In genomic region chr1:116504308-116505156, GRCh38 we compare ENCODE assay signal across 8 cellular contexts.
A peak's percentile ranks its signal among the peaks of the same experiment; 100 is the strongest.
DNase-seq lines count a peak whose midpoint lies in the region; ATAC-seq, FAIRE-seq and TF ChIP-seq lines count a peak whose summit lies in the region.

No MANE protein-coding gene starts in this region.

- H3K79me2 ChIP-seq in DND-41 (ENCODE audit: insufficient read depth, low read length) (no peaks in the 10 kb centered on the region), endothelial cell of umbilical vein (ENCODE audit: control insufficient read depth, insufficient read depth, low read length) (no peaks in the 10 kb centered on the region)

- no CpG with 5 or more reads among the region's 8 CpGs for WGBS in neuronal stem cell (ENCODE audit: extremely low coverage in 2 of 2, insufficient read length in 2 of 2, insufficient replicate concordance in 1 of 2), 2 donors

- TF ChIP-seq CTCF in DND-41 (IDR thresholded peaks at IDR 0.05; ENCODE audit: borderline replicate concordance, extremely low read depth, low read length, poor library complexity, severe bottlenecking) = no peak
- no peak for TF ChIP-seq CTCF in endothelial cell of umbilical vein (IDR thresholded peaks at IDR 0.05; ENCODE audit: extremely low read depth in 1 of 2, insufficient read depth in 1 of 2, low read depth in 1 of 2, low read length in 2 of 2)

- no peak overlapping the region for H3K18ac ChIP-seq in neuronal stem cell (ENCODE audit: low read length)

- no peak overlapping the region for H3K14ac ChIP-seq in neuronal stem cell (ENCODE audit: low read length)

- DNase-seq in DND-41 (peak; percentile 92), LHCN-M2 (ENCODE audit: low read depth) (peak; percentile 82), endothelial cell of umbilical vein (ENCODE audit: low read depth, low spot score) (no peak), posterior cingulate gyrus (peak in 6 of 10 donors; percentile 27 to 88 (median 51)), urothelium cell line (ENCODE audit: low spot score) (peak; percentile 86), neuronal stem cell (ENCODE audit: low spot score) (no peak)
- peak; percentile 75 to 82 for DNase-seq in activated CD4-positive, alpha-beta T cell treated with anti-CD3 and anti-CD28 coated beads, Interleukin-2, amount 50 U/mL, for 48 hours

- H3K9ac ChIP-seq in DND-41 (ENCODE audit: low read depth, low read length) (peak overlapping the region; percentile 49), endothelial cell of umbilical vein (replicated peaks; ENCODE audit: extremely low read depth, insufficient read depth, low read length) (no peak overlapping the region), neuronal stem cell (ENCODE audit: low read depth, low read length, poor library complexity) (no peak overlapping the region)

- no peak for TF ChIP-seq POLR2A in endothelial cell of umbilical vein (IDR thresholded peaks at IDR 0.05; ENCODE audit: low read depth, low read length)

- POLR2A ChIA-PET in endothelial cell of umbilical vein (lab: Charles Lee) = no interaction called here

- ATAC-seq in DND-41 (ENCODE audit: insufficient read depth, low read depth) (peak; percentile 97), GM21737 (IDR thresholded peaks at IDR 0.05; ENCODE audit: unreplicated experiment) (peak; percentile 92)

- H2BK5ac ChIP-seq in neuronal stem cell (ENCODE audit: low read length) = no peak overlapping the region

- no TSS peak for BruUV-seq in endothelial cell of umbilical vein (replicated peaks; lab: Mats Ljungman, UMichigan)

- H2BK12ac ChIP-seq in neuronal stem cell (ENCODE audit: low read length) = no peak overlapping the region

- intact Hi-C loops in endothelial cell of umbilical vein (cut with micrococcal nuclease) (loop anchor here (10.0 kb wide), 1 partner anchor 60 kb away; no protein-coding TSS in a partner anchor), posterior cingulate gyrus (cut with DNase I) (no loop called here)

- dilution Hi-C loops in endothelial cell of umbilical vein (cut with MboI; ENCODE audit: extremely low pct_ligation_motif_present, low sequenced_read_pairs) = no loop called here

- no peak overlapping the region for H2AK5ac ChIP-seq in neuronal stem cell (ENCODE audit: low read depth, low read length)

- H3K4me1 ChIP-seq in DND-41 (ENCODE audit: insufficient read depth, low read length) (peaks cover 47% of the 10 kb centered on the region), endothelial cell of umbilical vein (ENCODE audit: control insufficient read depth, extremely low read depth, insufficient read depth, low read length) (peaks cover 22% of the 10 kb centered on the region), neuronal stem cell (ENCODE audit: control insufficient read depth in 2 of 2, insufficient read depth in 1 of 2, low read depth in 1 of 2, low read length in 2 of 2) (peaks cover 0 to 6% of the 10 kb centered on the region in 2 donors)

- no peaks in the 10 kb centered on the region for H3K79me1 ChIP-seq in neuronal stem cell (ENCODE audit: low read depth, low read length)

- H4K20me1 ChIP-seq in DND-41 (ENCODE audit: insufficient read depth, low read length) (no peaks in the 10 kb centered on the region), endothelial cell of umbilical vein (replicated peaks; ENCODE audit: control insufficient read depth, extremely low read depth, insufficient read depth, low read length) (no peaks in the 10 kb centered on the region)

- FAIRE-seq in endothelial cell of umbilical vein (lab: Jason Lieb, UNC) (no peak), urothelium cell line (lab: Jason Lieb, UNC) (no peak)

- peak overlapping the region; percentile 65 for H2AFZ ChIP-seq in DND-41 (ENCODE audit: low read depth, low read length)
- peak overlapping the region; percentile 22 for H2AFZ ChIP-seq in endothelial cell of umbilical vein (ENCODE audit: low read depth, low read length)
- H2AFZ ChIP-seq in neuronal stem cell (ENCODE audit: low read length) = no peak overlapping the region

- H3K9me3 ChIP-seq in DND-41 (ENCODE audit: insufficient read depth, low read length, severe bottlenecking) = no peaks in the 10 kb centered on the region
- no peaks in the 10 kb centered on the region for H3K9me3 ChIP-seq in endothelial cell of umbilical vein (replicated peaks; ENCODE audit: control insufficient read depth, insufficient read depth, low read length)
- H3K9me3 ChIP-seq in neuronal stem cell (replicated peaks in 1 of 2; ENCODE audit: control insufficient read depth in 2 of 2, insufficient read depth in 1 of 2, low read depth in 1 of 2, low read length in 2 of 2) = no peaks in the 10 kb centered on the region

- H3K23ac ChIP-seq in neuronal stem cell (ENCODE audit: low read depth, low read length, poor library complexity) = no peak overlapping the region

- no peak overlapping the region for H3K4ac ChIP-seq in neuronal stem cell (ENCODE audit: low read length)

- H3K36me3 ChIP-seq in DND-41 (ENCODE audit: insufficient read depth, low read length) = no peaks in the 10 kb centered on the region; the same call in 1 of the 2 replicates
- no peaks in the 10 kb centered on the region for H3K36me3 ChIP-seq in endothelial cell of umbilical vein (ENCODE audit: control insufficient read depth in 2 of 2, extremely low read depth in 1 of 2, insufficient read depth in 2 of 2, low read length in 2 of 2)
- H3K36me3 ChIP-seq in neuronal stem cell (replicated peaks in 1 of 2; ENCODE audit: control insufficient read depth in 2 of 2, insufficient read depth in 2 of 2, low read length in 2 of 2) = no peaks in the 10 kb centered on the region

- no peak overlapping the region for H4K8ac ChIP-seq in neuronal stem cell (ENCODE audit: low read depth, low read length)

- CTCF ChIA-PET in endothelial cell of umbilical vein (lab: Charles Lee) = interaction anchor here (2.4 to 11.4 kb wide), 3 partner anchors 19 to 364 kb away, joined by 7 to 479 read pairs (median 28); no protein-coding TSS in a partner anchor

- no peaks in the 10 kb centered on the region for H3K9me1 ChIP-seq in endothelial cell of umbilical vein (replicated peaks; ENCODE audit: control insufficient read depth, extremely low read depth, insufficient read depth, low read length)

- no peak overlapping the region for H2BK15ac ChIP-seq in neuronal stem cell (ENCODE audit: low read length)

- no peak overlapping the region for H2BK120ac ChIP-seq in neuronal stem cell (ENCODE audit: low read depth, low read length)

- peak overlapping the region; percentile 28 for H3K4me2 ChIP-seq in DND-41 (ENCODE audit: insufficient read depth, low read length)
- H3K4me2 ChIP-seq in endothelial cell of umbilical vein (ENCODE audit: insufficient read depth, low read length) = no peak overlapping the region
- H3K4me2 ChIP-seq in neuronal stem cell (ENCODE audit: insufficient read depth, low read length, poor library complexity, severe bottlenecking) = no peak overlapping the region

- H3K27me3 ChIP-seq in DND-41 (ENCODE audit: insufficient read depth, low read length, poor library complexity) (no peaks in the 10 kb centered on the region), endothelial cell of umbilical vein (ENCODE audit: control insufficient read depth in 2 of 2, insufficient read depth in 2 of 2, low read length in 2 of 2) (no peaks in the 10 kb centered on the region), neuronal stem cell (ENCODE audit: control insufficient read depth in 3 of 3, insufficient read depth in 3 of 3, low read depth in 1 of 3, low read length in 3 of 3) (no peaks in the 10 kb centered on the region)

- H3K4me3 ChIP-seq in DND-41 (ENCODE audit: low read depth in 1 of 2, low read length in 2 of 2) (no peak overlapping the region), endothelial cell of umbilical vein (replicated peaks in 1 of 3; ENCODE audit: insufficient read depth in 1 of 3, low read depth in 1 of 3, low read length in 3 of 3) (no peak overlapping the region), neuronal stem cell (ENCODE audit: low read length in 2 of 2) (no peak overlapping the region)

- H4K91ac ChIP-seq in neuronal stem cell (ENCODE audit: low read depth, low read length, poor library complexity) = no peak overlapping the region

- H3K27ac ChIP-seq in DND-41 (ENCODE audit: low read length) = peak overlapping the region; percentile 95
- H3K27ac ChIP-seq in endothelial cell of umbilical vein (ENCODE audit: insufficient read depth, low read depth, low read length) = no peak overlapping the region
- no peak overlapping the region for H3K27ac ChIP-seq in neuronal stem cell (replicated peaks; ENCODE audit: low read length)

TF ChIP-seq in endothelial cell of umbilical vein, 7 proteins besides CTCF, POLR2A, EP300 and RAD21:
- no peak for TF ChIP-seq POLR2AphosphoS5 (IDR thresholded peaks at IDR 0.05; ENCODE audit: insufficient read depth, low read depth, low read length)
- peak; percentile 13 for TF ChIP-seq FOS (IDR thresholded peaks at IDR 0.05; ENCODE audit: borderline replicate concordance, insufficient read depth, low read length)

Comparison
In these comparisons a context has a peak if more than half of its experiments do, and no peak if none do; other contexts are left out.
1. DNase-seq: peak in DND-41 (single experiment), LHCN-M2 (single experiment), activated CD4-positive, alpha-beta T cell treated with anti-CD3 and anti-CD28 coated beads, Interleukin-2, amount 50 U/mL, for 48 hours (2 of 2), posterior cingulate gyrus (6 of 10) and urothelium cell line (single experiment); none in endothelial cell of umbilical vein (single experiment) and neuronal stem cell (single experiment).